ENCODE assay signal across 14 cellular contexts in the genomic region with DNA sequence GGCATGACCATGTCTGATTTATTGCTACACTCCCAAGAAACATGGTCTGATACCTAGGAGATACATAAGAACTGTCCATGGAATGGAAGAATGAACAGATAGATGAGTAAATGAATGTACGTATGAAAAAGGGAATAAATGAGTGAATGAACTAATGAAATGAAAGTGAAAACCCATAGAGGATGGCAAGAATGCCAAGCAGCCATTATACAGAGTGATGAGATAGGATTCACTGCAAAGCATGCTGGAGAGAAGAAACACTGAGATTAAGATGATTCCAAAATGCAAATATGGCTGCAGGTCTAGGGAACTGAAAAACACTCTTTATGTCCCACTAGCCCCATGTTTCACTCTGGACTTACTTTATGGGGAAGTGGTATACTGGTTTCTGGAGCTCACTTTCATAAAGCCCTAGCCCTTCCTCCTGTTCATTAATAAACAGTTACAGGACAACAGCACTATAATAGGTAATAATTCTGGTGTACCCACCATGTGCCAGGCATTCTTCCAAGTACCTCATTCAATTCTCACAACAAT.
DNase-seq lines count a peak whose midpoint lies in the region; ATAC-seq and TF ChIP-seq lines count a peak whose summit lies in the region.
"Had no signal": no experiment of that assay in that cellular context is flagged by ENCODE, and none has a peak within 500 bp of the region (broad histone marks: within the 10 kb centered on the region; RNA-seq: fewer than 3 reads in every experiment).

No MANE protein-coding gene starts in this region.

- H3K9ac ChIP-seq in Karpas-422 (ENCODE audit: low read length) = no peak overlapping the region

- H3K36me3 ChIP-seq in Karpas-422 (ENCODE audit: insufficient read depth, low read length) = no peaks in the 10 kb centered on the region
- H3K36me3 ChIP-seq: tibial nerve, WERI-Rb-1 had no signal

- H3K9me2 ChIP-seq in Karpas-422 (replicated peaks; ENCODE audit: insufficient read depth, low read length) = no peaks in the 10 kb centered on the region

- no peak overlapping the region for H3K4me3 Mint-ChIP-seq in CD4-positive, alpha-beta T cell
- H3K4me3 Mint-ChIP-seq: nephron had no signal

- DNase-seq in Karpas-422 (no peak), 8988T (no peak), coronary artery (ENCODE audit: low spot score) (no peak)
- DNase-seq in CD4-positive, alpha-beta T cell = no peak
- DNase-seq: activated T-cell treated with anti-CD3 and anti-CD28 coated beads, Interleukin-2, amount 50 U/mL, for 1 hour; DMS79 treated with DMSO at 0.1 percent for 48 hours; kidney glomerular epithelial cell; WERI-Rb-1 had no signal

- H3K36me3 Mint-ChIP-seq in CD4-positive, alpha-beta T cell (ENCODE audit: low read depth) = no peaks in the 10 kb centered on the region

- H3K9me3 Mint-ChIP-seq in CD4-positive, alpha-beta T cell = no peaks in the 10 kb centered on the region

- H3K4me1 Mint-ChIP-seq in CD4-positive, alpha-beta T cell (ENCODE audit: low read depth) = no peaks in the 10 kb centered on the region
- H3K4me1 Mint-ChIP-seq: nephron had no signal

- H3K27ac Mint-ChIP-seq in CD4-positive, alpha-beta T cell = no peak overlapping the region
- H3K27ac Mint-ChIP-seq: nephron had no signal

- H3K27ac ChIP-seq in Karpas-422 (ENCODE audit: low read length) (no peak overlapping the region), coronary artery (no peak overlapping the region)
- H3K27ac ChIP-seq in CD4-positive, alpha-beta T cell (ENCODE audit: low read depth, low read length) = no peak overlapping the region
- H3K27ac ChIP-seq: tibial nerve, WERI-Rb-1 had no signal

- H3K9me3 ChIP-seq in Karpas-422 (ENCODE audit: low read length) = no peaks in the 10 kb centered on the region
- H3K9me3 ChIP-seq in CD4-positive, alpha-beta T cell (ENCODE audit: control insufficient read depth, low read length) = no peaks in the 10 kb centered on the region
- H3K9me3 ChIP-seq: tibial nerve had no signal

- H3K27me3 ChIP-seq in Karpas-422 (ENCODE audit: low read length) = no peaks in the 10 kb centered on the region
- no peaks in the 10 kb centered on the region for H3K27me3 ChIP-seq in CD4-positive, alpha-beta T cell (ENCODE audit: control insufficient read depth, insufficient read depth, low read length)
- H3K27me3 ChIP-seq: tibial nerve had no signal

- peaks cover 17% of the 10 kb centered on the region for H3K27me3 Mint-ChIP-seq in CD4-positive, alpha-beta T cell

- H3K4me3 ChIP-seq in Karpas-422 (ENCODE audit: low read length) (no peak overlapping the region), coronary artery (no peak overlapping the region)
- H3K4me3 ChIP-seq: tibial nerve had no signal

- TF ChIP-seq CTCF in coronary artery (IDR thresholded peaks at IDR 0.05) = no peak
- no peak for TF ChIP-seq CTCF in CD4-positive, alpha-beta T cell (IDR thresholded peaks at IDR 0.05)

- intact Hi-C loops in CD4-positive, alpha-beta T cell (cut with DNase I, micrococcal nuclease) = no loop called here

- H2AFZ ChIP-seq in Karpas-422 (ENCODE audit: low read length) = no peak overlapping the region

- no peaks in the 10 kb centered on the region for H3K4me1 ChIP-seq in Karpas-422 (ENCODE audit: low read length)

- POLR2A ChIA-PET in CD4-positive, alpha-beta T cell (lab: Charles Lee) = no interaction called here

- no peak overlapping the region for H3K4me2 ChIP-seq in Karpas-422 (ENCODE audit: low read depth, low read length, poor library complexity, severe bottlenecking)

- CTCF ChIA-PET in CD4-positive, alpha-beta T cell (lab: Charles Lee) = no interaction called here

- H3K79me2 ChIP-seq in Karpas-422 (ENCODE audit: low read length) = no peaks in the 10 kb centered on the region

- ATAC-seq in GM18498 (IDR thresholded peaks at IDR 0.05; ENCODE audit: unreplicated experiment) = peak; percentile 89
- ATAC-seq in GM19452 (IDR thresholded peaks at IDR 0.05; ENCODE audit: unreplicated experiment) = peak; percentile 85
- peak; percentile 87 for ATAC-seq in HG02852 (IDR thresholded peaks at IDR 0.05; ENCODE audit: unreplicated experiment)
- ATAC-seq in HG03469 (IDR thresholded peaks at IDR 0.05; ENCODE audit: unreplicated experiment) = peak; percentile 78
- ATAC-seq in CD4-positive, alpha-beta T cell (ENCODE audit: poor library complexity) = no peak

- H4K20me1 ChIP-seq in Karpas-422 (ENCODE audit: insufficient read depth, low read depth, low read length) = no peaks in the 10 kb centered on the region
